In the genomic region with DNA sequence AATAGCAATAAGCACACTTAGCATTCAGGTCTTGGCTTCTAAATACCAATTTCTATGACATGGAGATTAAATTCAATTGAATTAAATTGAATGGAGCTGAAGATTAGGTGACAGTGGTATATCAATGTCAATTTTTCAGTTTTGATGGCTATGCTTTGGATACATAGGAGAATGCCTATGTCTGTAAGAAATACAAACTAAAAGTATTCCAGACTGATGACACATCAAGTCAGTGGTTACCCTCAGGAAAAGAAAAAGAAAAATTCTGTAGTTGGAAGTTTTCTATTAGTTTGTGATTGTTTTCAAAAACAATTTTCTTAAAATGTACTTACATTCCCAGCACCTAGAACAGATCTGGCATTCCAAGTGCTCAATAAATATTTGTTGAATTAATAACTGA, we compare ENCODE assay signal across 12 cellular contexts.
DNase-seq lines count a peak whose midpoint lies in the region.
"Had no signal": no experiment of that assay in that cellular context is flagged by ENCODE, and none has a peak within 500 bp of the region (broad histone marks: within the 10 kb centered on the region; RNA-seq: fewer than 3 reads in every experiment).

No MANE protein-coding gene starts in this region.

- H3K9me3 ChIP-seq in adipocyte (ENCODE audit: control insufficient read depth, low read length): no peaks in the 10 kb centered on the region
- H3K9me3 ChIP-seq: A549; BLaER1 treated with 17β-estradiol and CSF1 and Interleukin-3, amounts not matched to agents 10 nM and 100 nM; HAP-1 had no signal

- peaks cover 5% of the 10 kb centered on the region for H3K27me3 ChIP-seq in adipocyte (replicated peaks; ENCODE audit: control insufficient read depth, insufficient read depth, low read length)
- H3K27me3 ChIP-seq: BLaER1 treated with 17β-estradiol and CSF1 and Interleukin-3, amounts not matched to agents 10 nM and 100 nM had no signal

- H3K4me3 ChIP-seq in adipocyte (ENCODE audit: low read length): no peak overlapping the region
- H3K4me3 ChIP-seq: A549; BLaER1 treated with 17β-estradiol and CSF1 and Interleukin-3, amounts not matched to agents 10 nM and 100 nM; HAP-1 had no signal

- H3K36me3 ChIP-seq in adipocyte (ENCODE audit: control insufficient read depth, insufficient read depth, low read length, severe bottlenecking): no peaks in the 10 kb centered on the region
- H3K36me3 ChIP-seq: BLaER1 treated with 17β-estradiol and CSF1 and Interleukin-3, amounts not matched to agents 10 nM and 100 nM; HAP-1 had no signal

- peaks cover 6% of the 10 kb centered on the region for H3K4me1 ChIP-seq in adipocyte (ENCODE audit: control insufficient read depth, insufficient read depth, low read length)

- DNase-seq in ELR (ENCODE audit: low read depth): peak; percentile 39
- peak; percentile 36 for DNase-seq in adipocyte (ENCODE audit: low read depth)
- peak; percentile 41 for DNase-seq in fibroblast of peridontal ligament (ENCODE audit: extremely low read depth)
- DNase-seq in SW480 (ENCODE audit: low spot score): no peak
- no peak for DNase-seq in activated T-cell treated with anti-CD3 and anti-CD28 coated beads, Interleukin-2, amount 50 U/mL, for 1 hour
- DNase-seq in iPS-NIHi11 (ENCODE audit: low spot score): no peak
- DNase-seq in NCI-H1436 treated with DMSO at 0.1 percent for 48 hours (lab: John Stamatoyannopoulos, UW): no peak
- DNase-seq: CD4-positive, CD25-positive, alpha-beta regulatory T cell; DMS53 had no signal

- H3K9ac ChIP-seq in adipocyte (ENCODE audit: low read length): no peak overlapping the region
- H3K9ac ChIP-seq: BLaER1 treated with 17β-estradiol and CSF1 and Interleukin-3, amounts not matched to agents 10 nM and 100 nM had no signal

Comparison
In these comparisons a context has a peak if more than half of its experiments do, and no peak if none do; other contexts are left out.
1. DNase-seq: peak in ELR (single experiment), adipocyte (single experiment) and fibroblast of peridontal ligament (single experiment); none in SW480 (single experiment), activated T-cell treated with anti-CD3 and anti-CD28 coated beads, Interleukin-2, amount 50 U/mL, for 1 hour (single experiment), iPS-NIHi11 (single experiment) and NCI-H1436 treated with DMSO at 0.1 percent for 48 hours (single experiment).